Comparison of ENCODE assay signal across 8 cellular contexts in genomic region chr11:120168960-120169681, GRCh38. TPM values are rescaled to one million over a fixed set of nuclear protein-coding genes. Genes with fewer than 3 reads are reported as not detected.
A peak's percentile ranks its signal among the peaks of the same experiment; 100 is the strongest.
DNase-seq lines count a peak whose midpoint lies in the region; ATAC-seq and TF ChIP-seq lines count a peak whose summit lies in the region.

No MANE protein-coding gene starts in this region.

- H3K4me3 ChIP-seq in GM23338 (peak overlapping the region; percentile 76), NT2/D1 (ENCODE audit: insufficient read length, low read depth) (peak overlapping the region; percentile 33), fibroblast of the aortic adventitia (ENCODE audit: low read depth, low read length) (peak overlapping the region; percentile 64)
- peak overlapping the region; percentile 48 for H3K4me3 ChIP-seq in naive thymus-derived CD4-positive, alpha-beta T cell (ENCODE audit: low read length)

- no peaks in the 10 kb centered on the region for H3K9me3 ChIP-seq in NT2/D1 (ENCODE audit: insufficient read depth, low read length)
- no peaks in the 10 kb centered on the region for H3K9me3 ChIP-seq in naive thymus-derived CD4-positive, alpha-beta T cell (ENCODE audit: control insufficient read depth in 2 of 3, low read length in 3 of 3)

- H2AFZ ChIP-seq in GM23338 = peak overlapping the region; percentile 100

- H3K27me3 ChIP-seq in GM23338 (ENCODE audit: insufficient read depth) (peaks cover 73% of the 10 kb centered on the region), NT2/D1 (ENCODE audit: insufficient read depth, insufficient read length) (peaks cover 64% of the 10 kb centered on the region)
- peaks cover 0 to 6% of the 10 kb centered on the region in 2 donors for H3K27me3 ChIP-seq in naive thymus-derived CD4-positive, alpha-beta T cell (ENCODE audit: control insufficient read depth in 2 of 2, insufficient read depth in 2 of 2, low read length in 2 of 2)

- H3K4me1 ChIP-seq in GM23338 (ENCODE audit: insufficient read depth) (peaks cover 6% of the 10 kb centered on the region; the same call in 1 of the 2 replicates), NT2/D1 (ENCODE audit: insufficient read depth, insufficient read length) (no peaks in the 10 kb centered on the region)
- no peaks in the 10 kb centered on the region for H3K4me1 ChIP-seq in naive thymus-derived CD4-positive, alpha-beta T cell (ENCODE audit: control insufficient read depth in 2 of 2, insufficient read depth in 2 of 2, low read length in 2 of 2)

- H3K9me3 Mint-ChIP-seq in GM23338 = peaks cover 2% of the 10 kb centered on the region; the same call in 1 of the 3 replicates
- H3K9me3 Mint-ChIP-seq in activated T-helper 2 cell treated with anti-CD3 and anti-CD28 coated beads, Interferon-gamma antibody, Interleukin-2, Interleukin-4, amounts not matched to agents 10 μg/mL and 5 μg/mL and 100 μg/mL, durations not matched to agents 14 hours and 24 hours and 36 hours = no peaks in the 10 kb centered on the region
- peaks cover 0 to 30% (median 17%) of the 10 kb centered on the region in 11 donors for H3K9me3 Mint-ChIP-seq in naive thymus-derived CD4-positive, alpha-beta T cell

- H3K36me3 ChIP-seq in GM23338 (ENCODE audit: insufficient read depth) = no peaks in the 10 kb centered on the region
- no peaks in the 10 kb centered on the region for H3K36me3 ChIP-seq in NT2/D1 (ENCODE audit: insufficient read depth, insufficient read length, low read length)
- H3K36me3 ChIP-seq in naive thymus-derived CD4-positive, alpha-beta T cell (ENCODE audit: control insufficient read depth in 2 of 3, insufficient read depth in 3 of 3, low read length in 3 of 3) = no peaks in the 10 kb centered on the region

- TF ChIP-seq CTCF in GM23338 (conservative IDR thresholded peaks at IDR 0.05; ENCODE audit: low read depth in 2 of 2) (peak; percentile 64 to 82), fibroblast of the aortic adventitia (IDR thresholded peaks at IDR 0.05; ENCODE audit: insufficient read depth, low read length) (peak; percentile 51)

- no peaks in the 10 kb centered on the region for H4K20me1 ChIP-seq in GM23338 (replicated peaks; ENCODE audit: insufficient read depth)

- no peaks in the 10 kb centered on the region for H3K36me3 Mint-ChIP-seq in GM23338 (ENCODE audit: low read depth)
- H3K36me3 Mint-ChIP-seq in activated T-helper 2 cell treated with anti-CD3 and anti-CD28 coated beads, Interferon-gamma antibody, Interleukin-2, Interleukin-4, amounts not matched to agents 10 μg/mL and 5 μg/mL and 100 μg/mL, durations not matched to agents 14 hours and 24 hours and 36 hours (ENCODE audit: low read depth) = no peaks in the 10 kb centered on the region
- H3K36me3 Mint-ChIP-seq in naive thymus-derived CD4-positive, alpha-beta T cell = peaks cover 0 to 12% (median 7%) of the 10 kb centered on the region in 5 donors

- CTCF ChIA-PET in naive thymus-derived CD4-positive, alpha-beta T cell (lab: Charles Lee) = interaction anchor here (0.7 to 1.5 kb wide), 3 partner anchors 10 to 61 kb away, joined by 3 to 4 read pairs (median 4); no protein-coding TSS in a partner anchor

- peak overlapping the region; percentile 79 for H3K4me3 Mint-ChIP-seq in GM23338
- peak overlapping the region; percentile 51 for H3K4me3 Mint-ChIP-seq in activated T-helper 2 cell treated with anti-CD3 and anti-CD28 coated beads, Interferon-gamma antibody, Interleukin-2, Interleukin-4, amounts not matched to agents 10 μg/mL and 5 μg/mL and 100 μg/mL, durations not matched to agents 14 hours and 24 hours and 36 hours (ENCODE audit: low read depth)
- H3K4me3 Mint-ChIP-seq in naive thymus-derived CD4-positive, alpha-beta T cell = peak overlapping the region; percentile 65 to 82 (median 78)

- peaks cover 4% of the 10 kb centered on the region; the same call in 2 of the 3 replicates for H3K4me1 Mint-ChIP-seq in GM23338
- H3K4me1 Mint-ChIP-seq in activated T-helper 2 cell treated with anti-CD3 and anti-CD28 coated beads, Interferon-gamma antibody, Interleukin-2, Interleukin-4, amounts not matched to agents 10 μg/mL and 5 μg/mL and 100 μg/mL, durations not matched to agents 14 hours and 24 hours and 36 hours (ENCODE audit: low read depth) = peaks cover 4% of the 10 kb centered on the region
- H3K4me1 Mint-ChIP-seq in naive thymus-derived CD4-positive, alpha-beta T cell = peaks cover 0 to 11% (median 8%) of the 10 kb centered on the region in 7 donors

- ATAC-seq in GM23338 (peak; percentile 89), HG02678 (IDR thresholded peaks at IDR 0.05; ENCODE audit: unreplicated experiment) (no peak)
- ATAC-seq in naive thymus-derived CD4-positive, alpha-beta T cell = peak; percentile 87

- H3K4me2 ChIP-seq in GM23338 = peak overlapping the region; percentile 90

- H3K27me3 Mint-ChIP-seq in GM23338 (ENCODE audit: insufficient read depth, low read depth, poor library complexity) = peaks cover 63% of the 10 kb centered on the region
- peaks cover 79% of the 10 kb centered on the region for H3K27me3 Mint-ChIP-seq in activated T-helper 2 cell treated with anti-CD3 and anti-CD28 coated beads, Interferon-gamma antibody, Interleukin-2, Interleukin-4, amounts not matched to agents 10 μg/mL and 5 μg/mL and 100 μg/mL, durations not matched to agents 14 hours and 24 hours and 36 hours (ENCODE audit: low read depth)
- H3K27me3 Mint-ChIP-seq in naive thymus-derived CD4-positive, alpha-beta T cell = peaks cover 70 to 88% (median 72%) of the 10 kb centered on the region in 5 donors

- intact Hi-C loops in activated T-helper 2 cell treated with anti-CD3 and anti-CD28 coated beads, Interferon-gamma antibody, Interleukin-2, Interleukin-4, amounts not matched to agents 10 μg/mL and 5 μg/mL and 100 μg/mL, durations not matched to agents 14 hours and 24 hours and 36 hours (cut with micrococcal nuclease) = no loop called here
- intact Hi-C loops in naive thymus-derived CD4-positive, alpha-beta T cell (cut with micrococcal nuclease) = loop anchor here in 1 of 2 donors (1.0 kb wide), 1 partner anchor 527 kb away; no protein-coding TSS in a partner anchor

- H3K79me2 ChIP-seq in GM23338 (replicated peaks; ENCODE audit: insufficient read depth) = no peaks in the 10 kb centered on the region

- no peaks in the 10 kb centered on the region for H3F3A ChIP-seq in GM23338 (replicated peaks; ENCODE audit: low read depth)

- no peak overlapping the region for H3K27ac ChIP-seq in GM23338 (ENCODE audit: low read depth)
- H3K27ac ChIP-seq in naive thymus-derived CD4-positive, alpha-beta T cell (ENCODE audit: low read depth, low read length) = no peak overlapping the region

- DNase-seq in AG20443 (ENCODE audit: low spot score) = peak; percentile 95
- DNase-seq in GM23338 (ENCODE audit: low spot score) = peak; percentile 89
- peak; percentile 63 for DNase-seq in NT2/D1 (ENCODE audit: low read depth, low spot score)
- DNase-seq in activated T-helper 2 cell treated with anti-CD3 and anti-CD28 coated beads, Interferon-gamma antibody, Interleukin-2, Interleukin-4, amounts not matched to agents 10 μg/mL and 5 μg/mL and 100 μg/mL, durations not matched to agents 14 hours and 24 hours and 36 hours (ENCODE audit: low spot score) = peak; percentile 55
- DNase-seq in fibroblast of the aortic adventitia (ENCODE audit: low read depth) = peak; percentile 48
- peak; percentile 18 to 83 (median 50) for DNase-seq in naive thymus-derived CD4-positive, alpha-beta T cell
- peak; percentile 46 for DNase-seq in stimulated activated naive CD4-positive, alpha-beta T cell treated with Interleukin-2 at 50 U/mL for 16 hours (lab: John Stamatoyannopoulos, UW)

- POLR2A ChIA-PET in naive thymus-derived CD4-positive, alpha-beta T cell (lab: Charles Lee) = no interaction called here

- H3K27ac Mint-ChIP-seq in GM23338 = no peak overlapping the region
- H3K27ac Mint-ChIP-seq in activated T-helper 2 cell treated with anti-CD3 and anti-CD28 coated beads, Interferon-gamma antibody, Interleukin-2, Interleukin-4, amounts not matched to agents 10 μg/mL and 5 μg/mL and 100 μg/mL, durations not matched to agents 14 hours and 24 hours and 36 hours = no peak overlapping the region
- H3K27ac Mint-ChIP-seq in naive thymus-derived CD4-positive, alpha-beta T cell = no peak overlapping the region

- no peaks in the 10 kb centered on the region for H3K9me2 ChIP-seq in GM23338 (ENCODE audit: insufficient read depth)

- H3K9ac ChIP-seq in NT2/D1 (ENCODE audit: insufficient read length, low read depth) = peak overlapping the region; percentile 52

TF ChIP-seq in GM23338, 12 proteins besides CTCF, POLR2A, EP300 and RAD21 (continues in another document):
- no peak for TF ChIP-seq NANOG (IDR thresholded peaks at IDR 0.05; ENCODE audit: borderline replicate concordance)
- TF ChIP-seq ZNF331 (CRISPR knock-in tag; IDR thresholded peaks at IDR 0.05; ENCODE audit: low read depth) = no peak
- peak; percentile 28; the same call in 1 of the 2 replicates for TF ChIP-seq ETS1 (IDR thresholded peaks at IDR 0.05)
- no peak for TF ChIP-seq STAT1 (IDR thresholded peaks at IDR 0.05; ENCODE audit: unreplicated experiment)
- no peak for TF ChIP-seq EZH2phosphoT487 (IDR thresholded peaks at IDR 0.05; ENCODE audit: unreplicated experiment)

RNA-seq across cellular contexts. Expression of gene TRIM29, which starts 31.2 kb away (rescaled TPM):
- total RNA-seq in GM23338 (2014; rRNA removed; shearing (Covaris generic)) = 0.16 and 0.28 TPM in 2 replicates
- polyA plus RNA-seq in GM23338 (2016; fragmentation: Nextera tagmentation; extraction: Ambion mirVana) = not detected in 2 replicates
- not detected in 2 replicates for total RNA-seq in activated T-helper 2 cell treated with anti-CD3 and anti-CD28 coated beads, Interferon-gamma antibody, Interleukin-2, Interleukin-4, amounts not matched to agents 10 μg/mL and 5 μg/mL and 100 μg/mL, durations not matched to agents 14 hours and 24 hours and 36 hours
- not detected in 2 replicates for total RNA-seq in fibroblast of the aortic adventitia (ENCODE audit: low replicate concordance)
- not detected for total RNA-seq in naive thymus-derived CD4-positive, alpha-beta T cell
- not detected for polyA plus RNA-seq in naive thymus-derived CD4-positive, alpha-beta T cell

RNA-seq across cellular contexts. Expression of gene OAF, which starts 41.7 kb away (rescaled TPM):
- 1.2 and 3.0 TPM in 2 replicates for total RNA-seq in GM23338 (2014; rRNA removed; shearing (Covaris generic))
- 1.1 and 1.6 TPM in 2 replicates for polyA plus RNA-seq in GM23338 (2016; fragmentation: Nextera tagmentation; extraction: Ambion mirVana)
- 2.8 and 2.9 TPM in 2 replicates for total RNA-seq in activated T-helper 2 cell treated with anti-CD3 and anti-CD28 coated beads, Interferon-gamma antibody, Interleukin-2, Interleukin-4, amounts not matched to agents 10 μg/mL and 5 μg/mL and 100 μg/mL, durations not matched to agents 14 hours and 24 hours and 36 hours
- 39.4 and 58.6 TPM in 2 replicates for total RNA-seq in fibroblast of the aortic adventitia (ENCODE audit: low replicate concordance)
- 10 to 100 TPM in 1 of 5 experiments, 1 to 10 TPM in 4; 3.4 to 21.2 (median 4.6) TPM for total RNA-seq in naive thymus-derived CD4-positive, alpha-beta T cell
- 1 to 10 TPM; 3.2 to 5.2 TPM for polyA plus RNA-seq in naive thymus-derived CD4-positive, alpha-beta T cell
